Comparison of ENCODE assay signal across 17 cellular contexts in the genomic region with DNA sequence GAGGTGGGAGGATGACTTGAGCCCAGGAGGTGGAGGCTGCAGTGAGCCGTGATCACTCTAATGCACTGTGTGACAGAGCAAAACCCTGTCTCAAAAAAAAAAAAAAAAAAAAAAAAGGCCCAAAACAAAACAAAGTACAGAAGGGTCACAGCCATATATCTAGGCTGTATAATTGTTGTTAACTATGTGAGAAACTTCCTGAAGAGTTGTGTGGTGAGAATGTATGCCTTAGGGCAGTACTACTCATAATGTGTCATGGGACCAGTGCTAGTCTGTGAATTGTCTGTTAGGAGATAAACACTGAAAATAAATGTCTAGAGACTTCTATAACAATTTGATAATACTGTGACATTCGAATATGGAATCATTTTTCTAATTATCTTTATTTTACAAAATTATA. TPM values are rescaled to one million over a fixed set of nuclear protein-coding genes. Genes with fewer than 3 reads are reported as not detected.
DNase-seq lines count a peak whose midpoint lies in the region; ATAC-seq and TF ChIP-seq lines count a peak whose summit lies in the region.
"Had no signal": no experiment of that assay in that cellular context is flagged by ENCODE, and none has a peak within 500 bp of the region (broad histone marks: within the 10 kb centered on the region; RNA-seq: fewer than 3 reads in every experiment).

No MANE protein-coding gene starts in this region.

- no peaks in the 10 kb centered on the region for H3K4me1 Mint-ChIP-seq in activated CD4-positive, alpha-beta T cell treated with anti-CD3 and anti-CD28 coated beads, Interleukin-2, amount 10 ng/mL, durations not matched to agents 24 days and 14 days

- H3K36me3 ChIP-seq in HEK293 (ENCODE audit: control insufficient read depth in 2 of 2, insufficient read depth in 1 of 2, low read length in 2 of 2) (no peaks in the 10 kb centered on the region), kidney epithelial cell (ENCODE audit: control insufficient read depth, insufficient read depth, low read length) (no peaks in the 10 kb centered on the region), lower lobe of right lung (peaks cover 21% of the 10 kb centered on the region)

- H3K27ac ChIP-seq in HEK293 (ENCODE audit: extremely low read depth, low read depth, low read length) (no peak overlapping the region), lower lobe of right lung (no peak overlapping the region)
- H3K27ac ChIP-seq: C4-2B, upper lobe of right lung had no signal

- POLR2A ChIA-PET in HEK293 (lab: Yijun Ruan, JAX), result no interaction called here

- H3K4me3 ChIP-seq in AG10803 (ENCODE audit: low read length), result no peak overlapping the region
- no peak overlapping the region for H3K4me3 ChIP-seq in HEK293 (ENCODE audit: low read depth, low read length)
- no peak overlapping the region for H3K4me3 ChIP-seq in kidney epithelial cell (ENCODE audit: low read depth, low read length)
- H3K4me3 ChIP-seq in lower lobe of right lung, result no peak overlapping the region
- H3K4me3 ChIP-seq: GM23338, upper lobe of right lung had no signal

- H3K36me3 Mint-ChIP-seq in activated CD4-positive, alpha-beta T cell treated with anti-CD3 and anti-CD28 coated beads, Interleukin-2, amount 10 ng/mL, durations not matched to agents 24 days and 14 days (ENCODE audit: low read depth), result peaks cover 22% of the 10 kb centered on the region

- H3K9me3 ChIP-seq in HEK293 (ENCODE audit: control insufficient read depth, insufficient read depth, low read depth, low read length) (no peaks in the 10 kb centered on the region), lower lobe of right lung (no peaks in the 10 kb centered on the region)
- H3K9me3 ChIP-seq: upper lobe of right lung had no signal

- no peaks in the 10 kb centered on the region for H3K27me3 Mint-ChIP-seq in activated CD4-positive, alpha-beta T cell treated with anti-CD3 and anti-CD28 coated beads, Interleukin-2, amount 10 ng/mL, durations not matched to agents 24 days and 14 days
- H3K27me3 Mint-ChIP-seq: activated naive CD8-positive, alpha-beta T cell had no signal

- H3K4me1 ChIP-seq in HEK293 (ENCODE audit: control insufficient read depth, insufficient read depth, low read length) (peaks cover 9% of the 10 kb centered on the region), lower lobe of right lung (no peaks in the 10 kb centered on the region)
- H3K4me1 ChIP-seq: upper lobe of right lung had no signal

- intact Hi-C loops in lower lobe of right lung (cut with DNase I), result no loop called here
- intact Hi-C loops in Right ventricle myocardium superior (cut with DNase I), result no loop called here
- intact Hi-C loops in activated CD4-positive, alpha-beta T cell treated with anti-CD3 and anti-CD28 coated beads, Interleukin-2, amount 10 ng/mL, durations not matched to agents 24 days and 14 days (cut with micrococcal nuclease), result no loop called here

- no peak overlapping the region for H3K4me3 Mint-ChIP-seq in activated CD4-positive, alpha-beta T cell treated with anti-CD3 and anti-CD28 coated beads, Interleukin-2, amount 10 ng/mL, durations not matched to agents 24 days and 14 days
- H3K4me3 Mint-ChIP-seq: activated naive CD8-positive, alpha-beta T cell; GM23338; T-helper 1 cell treated with Interleukin-12 subunit alpha and Interleukin-12 subunit beta and Interleukin-4 antibody, amounts not matched to agents 30 μg/mL and 1 μg/mL, for 36 hours had no signal

- ATAC-seq in lower lobe of right lung, result no peak
- no peak for ATAC-seq in Right ventricle myocardium superior (ENCODE audit: poor library complexity)
- ATAC-seq: GM23338, sciatic nerve, upper lobe of right lung had no signal

- H3K27ac Mint-ChIP-seq in activated CD4-positive, alpha-beta T cell treated with anti-CD3 and anti-CD28 coated beads, Interleukin-2, amount 10 ng/mL, durations not matched to agents 24 days and 14 days, result no peak overlapping the region
- H3K27ac Mint-ChIP-seq: activated naive CD8-positive, alpha-beta T cell; GM23338; T-helper 1 cell treated with Interleukin-12 subunit alpha and Interleukin-12 subunit beta and Interleukin-4 antibody, amounts not matched to agents 30 μg/mL and 1 μg/mL, for 36 hours had no signal

- CTCF ChIA-PET in HEK293 (lab: Yijun Ruan, JAX), result no interaction called here

- H3K9me3 Mint-ChIP-seq in activated CD4-positive, alpha-beta T cell treated with anti-CD3 and anti-CD28 coated beads, Interleukin-2, amount 10 ng/mL, durations not matched to agents 24 days and 14 days, result no peaks in the 10 kb centered on the region
- H3K9me3 Mint-ChIP-seq: GM23338; T-helper 1 cell treated with Interleukin-12 subunit alpha and Interleukin-12 subunit beta and Interleukin-4 antibody, amounts not matched to agents 30 μg/mL and 1 μg/mL, for 36 hours had no signal

- TF ChIP-seq CTCF in AG10803 (conservative IDR thresholded peaks at IDR 0.05; ENCODE audit: low read length) (no peak), HEK293 (tag by site-specific recombination; IDR thresholded peaks at IDR 0.05) (no peak), kidney epithelial cell (IDR thresholded peaks at IDR 0.05; ENCODE audit: insufficient read depth, low read length, poor library complexity, severe bottlenecking) (no peak), lower lobe of right lung (IDR thresholded peaks at IDR 0.05) (no peak)

- H3K27me3 ChIP-seq in kidney epithelial cell (ENCODE audit: control insufficient read depth, insufficient read depth, low read length) (no peaks in the 10 kb centered on the region), lower lobe of right lung (ENCODE audit: low read depth) (no peaks in the 10 kb centered on the region)
- H3K27me3 ChIP-seq: upper lobe of right lung had no signal

- DNase-seq in AG10803 (ENCODE audit: low read depth), result peak; percentile 35
- peak; percentile 32 for DNase-seq in amniotic stem cell (lab: John Stamatoyannopoulos, UW)
- peak; percentile 18 for DNase-seq in kidney epithelial cell (ENCODE audit: low read depth)
- no peak for DNase-seq in lower lobe of right lung
- no peak for DNase-seq in NCI-H187 treated with DMSO at 0.1 percent for 48 hours (lab: John Stamatoyannopoulos, UW)
- DNase-seq in Right ventricle myocardium superior, result no peak
- DNase-seq in activated CD4-positive, alpha-beta T cell treated with anti-CD3 and anti-CD28 coated beads, Interleukin-2, amount 10 ng/mL, durations not matched to agents 24 days and 14 days, result no peak
- DNase-seq: activated CD8-positive, alpha-beta memory T cell treated with anti-CD3 and anti-CD28 coated beads for 24 hours; effector CD8-positive, alpha-beta T cell; NCI-H2081; upper lobe of right lung had no signal

TF ChIP-seq in HEK293, 187 proteins besides CTCF, POLR2A, EP300 and RAD21:
- TF ChIP-seq FEZF1 (tag by site-specific recombination; IDR thresholded peaks at IDR 0.05) (0 out of 2 replicates have a peak, but pooled peaks have one; percentile 7), IKZF3 (tag by site-specific recombination; IDR thresholded peaks at IDR 0.05) (no peak)
TF ChIP-seq in HEK293: peak in this region for 1.

RNA-seq across cellular contexts. Expression of gene PAN3, which starts 43.1 kb away (rescaled TPM):
- total RNA-seq in kidney epithelial cell (21.4 and 26.2 TPM in 2 replicates), lower lobe of right lung (36.2 TPM), Right ventricle myocardium superior (8.1 TPM)
- 31.2 and 32.7 TPM in 2 replicates for total RNA-seq in activated CD4-positive, alpha-beta T cell treated with anti-CD3 and anti-CD28 coated beads, Interleukin-2, amount 10 ng/mL, durations not matched to agents 24 days and 14 days

Comparison
In these comparisons a context has a peak if more than half of its experiments do, and no peak if none do; other contexts are left out.
1. DNase-seq: peak in AG10803 (single experiment), amniotic stem cell (single experiment) and kidney epithelial cell (single experiment); none in lower lobe of right lung (single experiment), NCI-H187 treated with DMSO at 0.1 percent for 48 hours (single experiment), Right ventricle myocardium superior (single experiment) and activated CD4-positive, alpha-beta T cell treated with anti-CD3 and anti-CD28 coated beads, Interleukin-2, amount 10 ng/mL, durations not matched to agents 24 days and 14 days (single experiment).